In the genomic region with DNA sequence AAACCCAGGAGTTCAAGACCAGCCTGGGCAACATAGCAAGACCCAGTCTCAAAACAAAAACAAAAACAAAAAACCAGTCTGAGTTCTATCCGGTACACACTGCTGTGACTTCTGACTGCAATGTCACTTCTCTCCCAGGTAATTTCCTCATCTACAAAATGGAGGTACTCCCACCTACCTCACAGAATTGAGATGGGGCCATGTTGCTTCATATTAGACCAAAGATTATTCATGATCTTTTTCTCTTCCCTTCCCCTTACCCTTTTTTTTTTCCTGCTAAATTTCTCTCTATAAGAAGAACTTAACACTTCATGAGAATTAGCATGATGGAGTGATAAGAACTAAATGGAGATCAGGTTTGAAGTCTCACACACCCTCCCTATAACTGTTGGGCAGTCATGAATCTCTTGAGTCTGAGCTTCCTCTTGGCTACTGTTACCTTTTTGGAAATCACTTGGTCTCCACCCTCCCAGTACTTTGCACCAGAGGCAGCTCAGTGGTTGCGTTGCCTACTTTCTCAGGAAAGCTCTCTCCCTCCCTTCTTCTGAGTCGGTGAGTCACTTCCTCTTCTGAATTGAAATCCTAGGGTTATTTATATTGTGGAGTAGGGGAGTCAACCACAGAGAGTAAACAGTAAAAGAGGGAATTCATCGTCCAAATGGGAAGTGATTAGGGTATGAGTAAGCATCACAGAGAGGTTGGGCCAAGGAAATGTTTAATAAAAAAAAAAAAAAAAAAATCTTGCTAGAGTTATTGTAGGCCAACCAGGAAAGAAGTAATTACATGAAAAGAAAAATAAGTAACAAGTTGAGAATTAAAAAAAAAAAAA, we compare ENCODE assay signal across 8 cellular contexts. TPM values are rescaled to one million over a fixed set of nuclear protein-coding genes. Genes with fewer than 3 reads are reported as not detected.
DNase-seq lines count a peak whose midpoint lies in the region; ATAC-seq and TF ChIP-seq lines count a peak whose summit lies in the region.

No MANE protein-coding gene starts in this region.

- H3K9me2 ChIP-seq in PC-3 (replicated peaks; ENCODE audit: low read length) = no peaks in the 10 kb centered on the region

- H3K9ac ChIP-seq in PC-3 (ENCODE audit: low read length) = peak overlapping the region; percentile 73
- H3K9ac ChIP-seq in mesendoderm (ENCODE audit: low read length) = no peak overlapping the region

- H3K4me2 ChIP-seq in PC-3 (ENCODE audit: low read length) (peak overlapping the region; percentile 47), mesendoderm (ENCODE audit: low read length) (no peak overlapping the region)

- H3K9me3 ChIP-seq in PC-3 (ENCODE audit: low read length) = no peaks in the 10 kb centered on the region

- no peak overlapping the region for H2AK5ac ChIP-seq in mesendoderm (ENCODE audit: low read length)

- H3K9me3 Mint-ChIP-seq in activated naive CD8-positive, alpha-beta T cell treated with anti-CD3 and anti-CD28 coated beads, Interleukin-2, amount 50 U/mL, for 24 hours = no peaks in the 10 kb centered on the region
- no peaks in the 10 kb centered on the region for H3K9me3 Mint-ChIP-seq in activated naive CD8-positive, alpha-beta T cell treated with anti-CD3 and anti-CD28 coated beads for 36 hours

- H3K27ac ChIP-seq in PC-3 (ENCODE audit: low read length) (peak overlapping the region; percentile 97), mesendoderm (ENCODE audit: low read depth, low read length) (no peak overlapping the region)

- POLR2A ChIA-PET in PC-3 (lab: Charles Lee; ENCODE audit: unreplicated experiment) = no interaction called here

- no peak overlapping the region for H2BK5ac ChIP-seq in mesendoderm (ENCODE audit: low read length)

- no peak overlapping the region for H3K56ac ChIP-seq in mesendoderm (ENCODE audit: low read length)

- TF ChIP-seq CTCF in PC-3 (conservative IDR thresholded peaks at IDR 0.05; ENCODE audit: low read depth, low read length) = no peak

- no peak overlapping the region for H2BK120ac ChIP-seq in mesendoderm (ENCODE audit: low read depth, low read length)

- H3K23ac ChIP-seq in mesendoderm (ENCODE audit: low read length) = no peak overlapping the region

- H3K4me1 ChIP-seq in PC-3 (ENCODE audit: insufficient read depth, low read length) (peaks cover 43% of the 10 kb centered on the region), mesendoderm (ENCODE audit: control insufficient read depth, low read depth, low read length) (peaks cover 3% of the 10 kb centered on the region)

- H3K79me2 ChIP-seq in PC-3 (ENCODE audit: low read length) = no peaks in the 10 kb centered on the region
- H3K79me2 ChIP-seq in mesendoderm (ENCODE audit: control insufficient read depth, insufficient read depth, low read length) = no peaks in the 10 kb centered on the region

- H3K36me3 Mint-ChIP-seq in activated naive CD8-positive, alpha-beta T cell treated with anti-CD3 and anti-CD28 coated beads, Interleukin-2, amount 50 U/mL, for 24 hours (ENCODE audit: low read depth) = peaks cover 7% of the 10 kb centered on the region
- peaks cover 5% of the 10 kb centered on the region for H3K36me3 Mint-ChIP-seq in activated naive CD8-positive, alpha-beta T cell treated with anti-CD3 and anti-CD28 coated beads for 36 hours

- no peaks in the 10 kb centered on the region for H3K27me3 Mint-ChIP-seq in activated naive CD8-positive, alpha-beta T cell treated with anti-CD3 and anti-CD28 coated beads, Interleukin-2, amount 50 U/mL, for 24 hours
- H3K27me3 Mint-ChIP-seq in activated naive CD8-positive, alpha-beta T cell treated with anti-CD3 and anti-CD28 coated beads for 36 hours = no peaks in the 10 kb centered on the region

- peak overlapping the region; percentile 64 for H3K27ac Mint-ChIP-seq in activated naive CD8-positive, alpha-beta T cell treated with anti-CD3 and anti-CD28 coated beads, Interleukin-2, amount 50 U/mL, for 24 hours
- H3K27ac Mint-ChIP-seq in activated naive CD8-positive, alpha-beta T cell treated with anti-CD3 and anti-CD28 coated beads for 36 hours = no peak overlapping the region

- H3K4me1 Mint-ChIP-seq in activated naive CD8-positive, alpha-beta T cell treated with anti-CD3 and anti-CD28 coated beads, Interleukin-2, amount 50 U/mL, for 24 hours = peaks cover 17% of the 10 kb centered on the region
- H3K4me1 Mint-ChIP-seq in activated naive CD8-positive, alpha-beta T cell treated with anti-CD3 and anti-CD28 coated beads for 36 hours = peaks cover 8% of the 10 kb centered on the region

- H3K27me3 ChIP-seq in PC-3 (ENCODE audit: low read length) = no peaks in the 10 kb centered on the region
- H3K27me3 ChIP-seq in mesendoderm (ENCODE audit: insufficient read depth, low read length, poor library complexity) = no peaks in the 10 kb centered on the region

- H3K4me3 Mint-ChIP-seq in activated naive CD8-positive, alpha-beta T cell treated with anti-CD3 and anti-CD28 coated beads, Interleukin-2, amount 50 U/mL, for 24 hours = no peak overlapping the region
- H3K4me3 Mint-ChIP-seq in activated naive CD8-positive, alpha-beta T cell treated with anti-CD3 and anti-CD28 coated beads for 36 hours = no peak overlapping the region

- TSS peak; percentile 64 for BruUV-seq in PC-3 (replicated peaks; lab: Mats Ljungman, UMichigan)

- no peak overlapping the region for H2AFZ ChIP-seq in PC-3 (ENCODE audit: low read length)

- H3K4me3 ChIP-seq in PC-3 (ENCODE audit: low read length) (no peak overlapping the region), mesendoderm (ENCODE audit: low read length) (no peak overlapping the region)

- peak overlapping the region; percentile 60 for H3K18ac ChIP-seq in mesendoderm (ENCODE audit: low read length)

- WGBS in mesendoderm (ENCODE audit: extremely low coverage, insufficient coverage, low lambda C conversion rate) = no CpG with 5 or more reads among the region's 4 CpGs

- H3K36me3 ChIP-seq in PC-3 (ENCODE audit: low read depth, low read length) = no peaks in the 10 kb centered on the region
- H3K36me3 ChIP-seq in mesendoderm (ENCODE audit: control insufficient read depth, insufficient read depth, low read length) = no peaks in the 10 kb centered on the region

- ATAC-seq in activated naive CD8-positive, alpha-beta T cell treated with anti-CD3 and anti-CD28 coated beads, Interleukin-2, amount 50 U/mL, for 24 hours = no peak
- ATAC-seq in PC-3 = peak; percentile 80
- ATAC-seq in GM18907 (IDR thresholded peaks at IDR 0.05; ENCODE audit: unreplicated experiment) = no peak

- H4K5ac ChIP-seq in mesendoderm (ENCODE audit: low read length) = no peak overlapping the region

- no peak for DNase-seq in activated naive CD8-positive, alpha-beta T cell treated with anti-CD3 and anti-CD28 coated beads, Interleukin-2, amount 50 U/mL, for 24 hours
- no peak for DNase-seq in activated naive CD8-positive, alpha-beta T cell treated with anti-CD3 and anti-CD28 coated beads for 36 hours
- peak; percentile 96 for DNase-seq in PC-3
- peak; percentile 81 for DNase-seq in dermis blood vessel endothelial cell
- DNase-seq in mesendoderm = peak; percentile 87
- no peak for DNase-seq in posterior cingulate gyrus
- DNase-seq in cerebellar cortex (ENCODE audit: low spot score) = no peak

- no peak overlapping the region for H3K4ac ChIP-seq in mesendoderm (ENCODE audit: low read depth, low read length)

- peak overlapping the region; percentile 96 for H2BK15ac ChIP-seq in mesendoderm (replicated peaks; ENCODE audit: low read depth)

- CTCF ChIA-PET in PC-3 (lab: Charles Lee) = interaction anchor here (0.6 to 1.0 kb wide), 3 partner anchors 34 to 182 kb away, joined by 3 to 5 read pairs (median 3); a partner anchor contains a TSS

- H3F3A ChIP-seq in PC-3 (ENCODE audit: low read length, unreplicated experiment) = peaks cover 4% of the 10 kb centered on the region

- H4K20me1 ChIP-seq in PC-3 (ENCODE audit: low read length) = no peaks in the 10 kb centered on the region

- intact Hi-C loops in PC-3 (cut with micrococcal nuclease) (loop anchor here (1.0 to 5.0 kb wide), 2 partner anchors 27 to 43 kb away; no protein-coding TSS in a partner anchor), posterior cingulate gyrus (cut with DNase I) (no loop called here)

- H3K79me1 ChIP-seq in mesendoderm (ENCODE audit: low read length) = no peaks in the 10 kb centered on the region

- no peak overlapping the region for H4K8ac ChIP-seq in mesendoderm (ENCODE audit: low read depth, low read length)

RNA-seq across cellular contexts. Expression of a gene that starts 59.9 kb away (rescaled TPM):
- 1 to 10 TPM in 1 of 2 experiments, under 1 TPM in 1; 0.78 to 1.0 TPM for total RNA-seq in activated naive CD8-positive, alpha-beta T cell treated with anti-CD3 and anti-CD28 coated beads for 36 hours
- total RNA-seq in PC-3 (2014; rRNA removed) (13.9 and 25.3 TPM in 2 replicates), dermis blood vessel endothelial cell (0.34 and 1.1 TPM in 2 replicates)
- 33.0 TPM for polyA plus RNA-seq in mesendoderm (2013, experiment 1 of 2)
- polyA plus RNA-seq in mesendoderm (2013, experiment 2 of 2) = 32.5 TPM

Comparison
In these comparisons a context has a peak if more than half of its experiments do, and no peak if none do; other contexts are left out.
1. DNase-seq: peak in PC-3 (single experiment), dermis blood vessel endothelial cell (single experiment) and mesendoderm (single experiment); none in activated naive CD8-positive, alpha-beta T cell treated with anti-CD3 and anti-CD28 coated beads, Interleukin-2, amount 50 U/mL, for 24 hours (single experiment), activated naive CD8-positive, alpha-beta T cell treated with anti-CD3 and anti-CD28 coated beads for 36 hours (single experiment), posterior cingulate gyrus (0 of 10) and cerebellar cortex (single experiment).